ENCODE assay signal across 14 cellular contexts in the genomic region with DNA sequence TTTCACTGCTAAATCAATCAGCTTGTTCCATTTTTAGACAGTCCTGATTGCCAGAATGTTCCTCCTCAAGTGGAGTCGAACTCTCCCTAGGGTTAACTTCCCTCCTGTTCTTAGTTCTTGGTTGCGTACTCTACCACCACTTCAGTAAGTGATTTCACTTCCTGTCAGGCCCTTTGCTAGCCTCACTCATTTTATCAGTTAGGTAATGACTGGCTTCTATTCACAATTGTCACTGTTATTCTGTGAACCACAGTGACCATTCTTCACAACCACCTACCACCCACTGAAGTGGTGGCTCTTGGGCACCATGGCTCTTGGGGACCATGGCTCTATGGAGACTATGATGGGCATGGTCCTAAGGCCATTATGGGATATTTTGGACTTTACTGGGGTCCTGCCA.
DNase-seq lines count a peak whose midpoint lies in the region; ATAC-seq and TF ChIP-seq lines count a peak whose summit lies in the region.
"Had no signal": no experiment of that assay in that cellular context is flagged by ENCODE, and none has a peak within 500 bp of the region (broad histone marks: within the 10 kb centered on the region; RNA-seq: fewer than 3 reads in every experiment).

No MANE protein-coding gene starts in this region.

- no peak overlapping the region for H3K4me3 ChIP-seq in upper lobe of right lung
- no peak overlapping the region for H3K4me3 ChIP-seq in A673 (ENCODE audit: low read depth, low read length, poor library complexity, severe bottlenecking)

- peak; percentile 29 for DNase-seq in stimulated activated CD4-positive, alpha-beta T cell treated with anti-CD3 and anti-CD28 coated beads, Interleukin-1b, Interleukin-23, amount 100 ng/mL, for 48 hours
- DNase-seq in stimulated activated CD4-positive, alpha-beta T cell treated with anti-CD3 and anti-CD28 coated beads, Interleukin-2, amount 100 ng/mL, for 24 hours, result no peak
- no peak for DNase-seq in upper lobe of right lung
- DNase-seq in retina, result no peak
- no peak for DNase-seq in A673 (ENCODE audit: low spot score)
- DNase-seq in cerebellum (ENCODE audit: low spot score), result no peak
- DNase-seq: aorta, foreskin keratinocyte, H9, NCI-H187 treated with DMSO at 0.1 percent for 48 hours, T-cell had no signal

- TF ChIP-seq CTCF in upper lobe of right lung (IDR thresholded peaks at IDR 0.05), result no peak
- no peak for TF ChIP-seq CTCF in A673 (conservative IDR thresholded peaks at IDR 0.05; ENCODE audit: low read depth, low read length)

- BruUV-seq in A673 (replicated peaks; lab: Mats Ljungman, UMichigan), result no TSS peak

- H3K4me3 Mint-ChIP-seq in T-helper 1 cell treated with Interleukin-12 subunit alpha and Interleukin-12 subunit beta and Interleukin-4 antibody, amounts not matched to agents 30 μg/mL and 1 μg/mL, for 36 hours, result no peak overlapping the region
- H3K4me3 Mint-ChIP-seq: H9, T-cell had no signal

- H3K4me1 ChIP-seq in upper lobe of right lung (peaks cover 34% of the 10 kb centered on the region), A673 (ENCODE audit: insufficient read depth, low read length, poor library complexity, severe bottlenecking) (peaks cover 47% of the 10 kb centered on the region)

- no peaks in the 10 kb centered on the region for H3K9me3 ChIP-seq in upper lobe of right lung
- H3K9me3 ChIP-seq in A673 (ENCODE audit: low read depth, low read length, poor library complexity, severe bottlenecking), result no peaks in the 10 kb centered on the region

- H3K27ac ChIP-seq in upper lobe of right lung, result no peak overlapping the region
- H3K27ac ChIP-seq in A673 (ENCODE audit: low read depth, low read length, poor library complexity, severe bottlenecking), result no peak overlapping the region
- H3K27ac ChIP-seq: C4-2B, foreskin keratinocyte had no signal

- peaks cover 31% of the 10 kb centered on the region for H3K36me3 Mint-ChIP-seq in T-helper 1 cell treated with Interleukin-12 subunit alpha and Interleukin-12 subunit beta and Interleukin-4 antibody, amounts not matched to agents 30 μg/mL and 1 μg/mL, for 36 hours (ENCODE audit: low read depth)

- peaks cover 4% of the 10 kb centered on the region for H3K9me3 Mint-ChIP-seq in T-helper 1 cell treated with Interleukin-12 subunit alpha and Interleukin-12 subunit beta and Interleukin-4 antibody, amounts not matched to agents 30 μg/mL and 1 μg/mL, for 36 hours
- H3K9me3 Mint-ChIP-seq: H9, T-cell had no signal

- CTCF ChIA-PET in A673 (lab: Charles Lee), result no interaction called here

- POLR2A ChIA-PET in A673 (lab: Charles Lee; ENCODE audit: low non-redundant PET), result no interaction called here

- no peaks in the 10 kb centered on the region for H3K27me3 Mint-ChIP-seq in T-helper 1 cell treated with Interleukin-12 subunit alpha and Interleukin-12 subunit beta and Interleukin-4 antibody, amounts not matched to agents 30 μg/mL and 1 μg/mL, for 36 hours (ENCODE audit: low read depth)
- H3K27me3 Mint-ChIP-seq: T-cell had no signal

- intact Hi-C loops in upper lobe of right lung (cut with DNase I), result no loop called here
- intact Hi-C loops in A673 (cut with micrococcal nuclease; ENCODE audit: unreplicated experiment), result no loop called here

- no peaks in the 10 kb centered on the region for H3K36me3 ChIP-seq in upper lobe of right lung
- H3K36me3 ChIP-seq in A673 (ENCODE audit: insufficient read depth, low read length, poor library complexity, severe bottlenecking), result no peaks in the 10 kb centered on the region

- H3K4me1 Mint-ChIP-seq in T-helper 1 cell treated with Interleukin-12 subunit alpha and Interleukin-12 subunit beta and Interleukin-4 antibody, amounts not matched to agents 30 μg/mL and 1 μg/mL, for 36 hours (ENCODE audit: low read depth), result peaks cover 64% of the 10 kb centered on the region

- H3K27ac Mint-ChIP-seq in T-helper 1 cell treated with Interleukin-12 subunit alpha and Interleukin-12 subunit beta and Interleukin-4 antibody, amounts not matched to agents 30 μg/mL and 1 μg/mL, for 36 hours, result peak overlapping the region; percentile 28
- H3K27ac Mint-ChIP-seq: H9 had no signal

- ATAC-seq in HG02798 (IDR thresholded peaks at IDR 0.05; ENCODE audit: poor library complexity, unreplicated experiment), result peak; percentile 53
- ATAC-seq in upper lobe of right lung, result peak; percentile 84
- ATAC-seq: foreskin keratinocyte had no signal

- H3K27me3 ChIP-seq in upper lobe of right lung, result no peaks in the 10 kb centered on the region
- no peaks in the 10 kb centered on the region for H3K27me3 ChIP-seq in A673 (replicated peaks; ENCODE audit: insufficient read depth, low read depth, low read length, poor library complexity)
- H3K27me3 ChIP-seq: foreskin keratinocyte had no signal
